ENCODE assay signal across 20 cellular contexts in the genomic region with DNA sequence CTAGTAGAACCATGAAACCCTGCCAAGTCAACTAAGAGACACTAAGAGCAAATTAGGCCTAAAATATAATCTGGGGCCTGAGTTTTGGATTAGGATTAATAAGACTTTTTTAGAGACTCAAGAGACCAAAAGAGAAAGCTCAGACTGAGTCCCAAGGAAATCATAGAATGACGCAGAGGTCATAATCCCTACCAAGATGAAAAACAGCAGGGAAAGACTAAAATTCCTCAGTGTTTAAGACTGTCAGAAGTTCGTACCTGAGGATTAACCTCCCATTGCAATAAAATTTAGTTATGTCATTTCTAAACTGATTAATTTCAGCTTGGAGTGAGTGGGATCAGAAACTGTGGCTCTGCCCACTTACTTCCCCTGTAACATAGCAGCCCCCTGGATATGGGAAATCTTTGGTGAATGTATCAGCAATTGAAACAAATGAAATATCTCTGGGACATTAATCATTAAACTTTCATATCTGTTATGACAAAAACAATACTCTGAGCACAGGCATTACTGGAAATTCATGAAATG.
A peak's percentile ranks its signal among the peaks of the same experiment; 100 is the strongest.
DNase-seq lines count a peak whose midpoint lies in the region; ATAC-seq, FAIRE-seq and TF ChIP-seq lines count a peak whose summit lies in the region.
"Had no signal": no experiment of that assay in that cellular context is flagged by ENCODE, and none has a peak within 500 bp of the region (broad histone marks: within the 10 kb centered on the region; RNA-seq: fewer than 3 reads in every experiment).

No MANE protein-coding gene starts in this region.

- no peaks in the 10 kb centered on the region for H3K79me1 ChIP-seq in trophoblast cell (ENCODE audit: low read length)

- no peak overlapping the region for H2BK120ac ChIP-seq in trophoblast cell (ENCODE audit: insufficient read depth, low read length, poor library complexity)

- CTCF ChIA-PET in OCI-LY7 (lab: Charles Lee; ENCODE audit: unreplicated experiment): no interaction called here

- no peaks in the 10 kb centered on the region for H3K36me3 ChIP-seq in kidney (ENCODE audit: control insufficient read depth in 1 of 2, insufficient read depth in 2 of 2, low read length in 2 of 2)
- no peaks in the 10 kb centered on the region for H3K36me3 ChIP-seq in trophoblast cell (ENCODE audit: control insufficient read depth in 1 of 2, insufficient read depth in 2 of 2, low read length in 2 of 2)
- no peaks in the 10 kb centered on the region for H3K36me3 ChIP-seq in OCI-LY7 (ENCODE audit: insufficient read depth, low read length)
- H3K36me3 ChIP-seq: esophagus muscularis mucosa had no signal

- POLR2A ChIA-PET in OCI-LY7 (lab: Charles Lee): no interaction called here

- no peak overlapping the region for H3K14ac ChIP-seq in trophoblast cell (ENCODE audit: low read length)

- no peak overlapping the region for H2AK5ac ChIP-seq in trophoblast cell (ENCODE audit: low read length)

- ATAC-seq in GM21390 (IDR thresholded peaks at IDR 0.05; ENCODE audit: unreplicated experiment): no peak
- ATAC-seq in GM18517 (IDR thresholded peaks at IDR 0.05; ENCODE audit: unreplicated experiment): no peak
- ATAC-seq: body of pancreas, K562 had no signal

- peak; percentile 7 for DNase-seq in stimulated activated CD4-positive, alpha-beta T cell treated with anti-CD3 and anti-CD28 coated beads, Interleukin-15, amount 100 ng/mL, for 24 hours
- DNase-seq in stimulated activated CD4-positive, alpha-beta T cell treated with anti-CD3 and anti-CD28 coated beads, Interleukin-1b, Interleukin-23, amount 100 ng/mL, for 48 hours: no peak
- DNase-seq in amniotic epithelial cell (ENCODE audit: low read depth): peak; percentile 67
- DNase-seq in kidney: no peak
- DNase-seq in trophoblast cell: no peak
- no peak for DNase-seq in OCI-LY7 (ENCODE audit: low spot score)
- DNase-seq: NCI-H1105 treated with DMSO at 0.1 percent for 48 hours; NCI-H2171 treated with DMSO at 0.1 percent for 48 hours; NCI-H774; occipital lobe; stimulated activated naive CD4-positive, alpha-beta T cell had no signal

- no TSS peak for BruUV-seq in OCI-LY7 (replicated peaks; lab: Mats Ljungman, UMichigan)

- no peak overlapping the region for H3K4ac ChIP-seq in trophoblast cell (ENCODE audit: low read depth, low read length)

- no peak overlapping the region for H2BK12ac ChIP-seq in trophoblast cell (ENCODE audit: low read length)

- H3K4me1 ChIP-seq in kidney (ENCODE audit: control insufficient read depth in 1 of 2, insufficient read depth in 1 of 2, low read depth in 1 of 2, low read length in 2 of 2): peaks cover 0 to 5% of the 10 kb centered on the region in 2 donors
- no peaks in the 10 kb centered on the region for H3K4me1 ChIP-seq in trophoblast cell (ENCODE audit: control insufficient read depth in 1 of 2, insufficient read depth in 2 of 2, low read length in 2 of 2)
- no peaks in the 10 kb centered on the region for H3K4me1 ChIP-seq in OCI-LY7 (ENCODE audit: insufficient read depth, low read length, poor library complexity, severe bottlenecking)

- H4K12ac ChIP-seq in trophoblast cell (ENCODE audit: low read depth, low read length): no peak overlapping the region

- WGBS in trophoblast cell (ENCODE audit: extremely low coverage, insufficient coverage, insufficient read length): no CpG with 5 or more reads among the region's 2 CpGs

- no peak overlapping the region for H4K8ac ChIP-seq in trophoblast cell (ENCODE audit: low read depth, low read length)

- H3K9me2 ChIP-seq in OCI-LY7 (ENCODE audit: insufficient read depth, low read length): no peaks in the 10 kb centered on the region

- TF ChIP-seq CTCF in kidney (IDR thresholded peaks at IDR 0.05; ENCODE audit: borderline replicate concordance, extremely low read depth, insufficient read depth) (no peak), OCI-LY7 (conservative IDR thresholded peaks at IDR 0.05; ENCODE audit: low read length) (no peak)

- intact Hi-C loops in kidney (cut with DNase I) (no loop called here), OCI-LY7 (cut with micrococcal nuclease; ENCODE audit: unreplicated experiment) (no loop called here)

- no peaks in the 10 kb centered on the region for H3K27me3 ChIP-seq in trophoblast cell (ENCODE audit: insufficient read depth, low read length)
- H3K27me3 ChIP-seq: body of pancreas, esophagus muscularis mucosa had no signal

- H3K9ac ChIP-seq in kidney (ENCODE audit: low read length in 2 of 2) (no peak overlapping the region), trophoblast cell (ENCODE audit: low read length) (no peak overlapping the region)

- H3K4me3 ChIP-seq in kidney (ENCODE audit: low read length in 2 of 2): no peak overlapping the region
- H3K4me3 ChIP-seq in trophoblast cell (ENCODE audit: low read depth, low read length): no peak overlapping the region
- H3K4me3 ChIP-seq in OCI-LY7 (ENCODE audit: low read depth, low read length, poor library complexity, severe bottlenecking): no peak overlapping the region
- H3K4me3 ChIP-seq: body of pancreas, dorsolateral prefrontal cortex, esophagus muscularis mucosa, K562 had no signal

- no peak overlapping the region for H4K91ac ChIP-seq in trophoblast cell (ENCODE audit: low read depth, low read length)

- H3K27ac ChIP-seq in kidney (ENCODE audit: low read depth in 2 of 2, low read length in 2 of 2) (peak overlapping the region; percentile 63 to 73), trophoblast cell (ENCODE audit: low read depth, low read length) (no peak overlapping the region), OCI-LY7 (ENCODE audit: low read depth, low read length, poor library complexity, severe bottlenecking) (no peak overlapping the region)
- H3K27ac ChIP-seq: esophagus muscularis mucosa, VCaP had no signal

- no peak overlapping the region for H3K4me2 ChIP-seq in trophoblast cell (ENCODE audit: low read length)
- H3K4me2 ChIP-seq in OCI-LY7 (ENCODE audit: low read length): no peak overlapping the region

- no peaks in the 10 kb centered on the region for H4K20me1 ChIP-seq in OCI-LY7 (ENCODE audit: insufficient read depth, low read length)

- no peak overlapping the region for H2AFZ ChIP-seq in trophoblast cell (ENCODE audit: insufficient read depth, low read length, poor library complexity)
- H2AFZ ChIP-seq in OCI-LY7 (ENCODE audit: low read length): no peak overlapping the region

- H3K9me3 ChIP-seq in kidney (ENCODE audit: control insufficient read depth in 1 of 2, low read length in 2 of 2): no peaks in the 10 kb centered on the region
- peaks cover 3% of the 10 kb centered on the region for H3K9me3 ChIP-seq in trophoblast cell (ENCODE audit: insufficient read depth, low read depth, low read length)
- no peaks in the 10 kb centered on the region for H3K9me3 ChIP-seq in OCI-LY7 (ENCODE audit: low read length)
- H3K9me3 ChIP-seq: body of pancreas, esophagus muscularis mucosa had no signal

- H2BK5ac ChIP-seq in trophoblast cell (ENCODE audit: low read depth, low read length, poor library complexity): no peak overlapping the region

- no peak overlapping the region for H3K18ac ChIP-seq in trophoblast cell (ENCODE audit: low read length)

- H3K23ac ChIP-seq in trophoblast cell (ENCODE audit: low read length): no peak overlapping the region

- FAIRE-seq in kidney (lab: Jason Lieb, UNC): no peak
- FAIRE-seq: D721Med, GM12891, K562 had no signal

- H3K79me2 ChIP-seq in trophoblast cell (ENCODE audit: control insufficient read depth, insufficient read depth, low read length, poor library complexity) (no peaks in the 10 kb centered on the region), OCI-LY7 (ENCODE audit: insufficient read depth, low read depth, low read length) (no peaks in the 10 kb centered on the region)

Comparison
In these comparisons a context has a peak if more than half of its experiments do, and no peak if none do; other contexts are left out.
1. DNase-seq: peak in stimulated activated CD4-positive, alpha-beta T cell treated with anti-CD3 and anti-CD28 coated beads, Interleukin-15, amount 100 ng/mL, for 24 hours (single experiment) and amniotic epithelial cell (single experiment); none in stimulated activated CD4-positive, alpha-beta T cell treated with anti-CD3 and anti-CD28 coated beads, Interleukin-1b, Interleukin-23, amount 100 ng/mL, for 48 hours (single experiment), kidney (single experiment), trophoblast cell (0 of 2) and OCI-LY7 (single experiment).
2. H3K27ac ChIP-seq: peak in kidney (2 of 2); none in trophoblast cell (single experiment) and OCI-LY7 (single experiment).